ENCODE assay signal across 33 cellular contexts in genomic region chr14:97642631-97643030, GRCh38.
"Had no signal": no experiment of that assay in that cellular context is flagged by ENCODE, and none has a peak within 500 bp of the region (broad histone marks: within the 10 kb centered on the region; RNA-seq: fewer than 3 reads in every experiment).

No MANE protein-coding gene starts in this region.

- H3K79me2 ChIP-seq: hepatocyte, parathyroid adenoma had no signal

- H3K36me3 ChIP-seq: ascending aorta, cardiac muscle cell, colonic mucosa, esophagus squamous epithelium, gastrocnemius medialis, right atrium auricular region, thoracic aorta, vagina had no signal

- H3K9me3 Mint-ChIP-seq: activated naive CD8-positive, alpha-beta T cell treated with anti-CD3 and anti-CD28 coated beads for 36 hours; neural crest cell had no signal

- DNase-seq: activated CD4-positive, alpha-beta T cell treated with anti-CD3 and anti-CD28 coated beads, Interleukin-2, amount 50 U/mL, for 1 hour; activated CD8-positive, alpha-beta memory T cell treated with anti-CD3 and anti-CD28 coated beads, Interleukin-2, amount 10 ng/mL, durations not matched to agents 7 days and 5 days; activated CD8-positive, alpha-beta T cell treated with anti-CD3 and anti-CD28 coated beads, Interleukin-2, amount 10 ng/mL, durations not matched to agents 7 days and 5 days; activated naive CD4-positive, alpha-beta T cell; activated naive CD8-positive, alpha-beta T cell treated with anti-CD3 and anti-CD28 coated beads for 36 hours; activated T-cell treated with anti-CD3 and anti-CD28 coated beads, Interleukin-2, amount 50 U/mL, for 48 hours; cerebellar nuclear complex; colonic mucosa; effector CD8-positive, alpha-beta T cell; esophagus squamous epithelium; left cardiac atrium; mammary epithelial cell; midbrain; naive thymus-derived CD8-positive, alpha-beta T cell; occipital lobe; stimulated activated CD4-positive, alpha-beta T cell treated with anti-CD3 and anti-CD28 coated beads, Interleukin-15, amount 100 ng/mL, for 24 hours; stimulated activated CD4-positive, alpha-beta T cell treated with anti-CD3 and anti-CD28 coated beads, Interleukin-2, amount 100 ng/mL, for 24 hours; stimulated activated naive CD4-positive, alpha-beta T cell treated with Interleukin-2 at 50 U/mL for 16 hours; T-helper 2 cell had no signal

- H3K27ac Mint-ChIP-seq: activated CD8-positive, alpha-beta memory T cell treated with anti-CD3 and anti-CD28 coated beads, Interleukin-2, amount 10 ng/mL, durations not matched to agents 7 days and 5 days; activated CD8-positive, alpha-beta T cell treated with anti-CD3 and anti-CD28 coated beads, Interleukin-2, amount 10 ng/mL, durations not matched to agents 7 days and 5 days; activated naive CD8-positive, alpha-beta T cell treated with anti-CD3 and anti-CD28 coated beads for 36 hours; brain; type B pancreatic cell had no signal

- FAIRE-seq: endometrium, keratinocyte had no signal

- H3K4me2 ChIP-seq: hepatocyte had no signal

- H3K36me3 Mint-ChIP-seq: activated naive CD8-positive, alpha-beta T cell treated with anti-CD3 and anti-CD28 coated beads for 36 hours; brain; type B pancreatic cell had no signal

- ATAC-seq: activated CD8-positive, alpha-beta memory T cell treated with anti-CD3 and anti-CD28 coated beads, Interleukin-2, amount 10 ng/mL, durations not matched to agents 7 days and 5 days; activated CD8-positive, alpha-beta T cell treated with anti-CD3 and anti-CD28 coated beads, Interleukin-2, amount 10 ng/mL, durations not matched to agents 7 days and 5 days; left cardiac atrium had no signal

- H3K27ac ChIP-seq: ascending aorta, cardiac muscle cell, colonic mucosa, epithelial cell of prostate, esophagus squamous epithelium, gastrocnemius medialis, hepatocyte, parathyroid adenoma, right atrium auricular region, thoracic aorta, vagina had no signal

- H3K27me3 Mint-ChIP-seq: activated naive CD8-positive, alpha-beta T cell treated with anti-CD3 and anti-CD28 coated beads for 36 hours; naive thymus-derived CD8-positive, alpha-beta T cell; type B pancreatic cell had no signal

- H2AFZ ChIP-seq: hepatocyte, parathyroid adenoma had no signal

- H3K9ac ChIP-seq: parathyroid adenoma had no signal

- H3K27me3 ChIP-seq: ascending aorta, cardiac muscle cell, colonic mucosa, esophagus squamous epithelium, gastrocnemius medialis, hepatocyte, right atrium auricular region, vagina had no signal

- H3K4me1 ChIP-seq: ascending aorta, colonic mucosa, gastrocnemius medialis, parathyroid adenoma, right atrium auricular region, vagina had no signal

- H3K4me3 ChIP-seq: ascending aorta, cardiac muscle cell, colonic mucosa, esophagus squamous epithelium, gastrocnemius medialis, hepatocyte, right atrium auricular region, thoracic aorta, vagina had no signal

- H3K9me3 ChIP-seq: ascending aorta, colonic mucosa, esophagus squamous epithelium, gastrocnemius medialis, right atrium auricular region, thoracic aorta, vagina had no signal

- H3K4me3 Mint-ChIP-seq: activated CD8-positive, alpha-beta memory T cell treated with anti-CD3 and anti-CD28 coated beads, Interleukin-2, amount 10 ng/mL, durations not matched to agents 7 days and 5 days; activated CD8-positive, alpha-beta T cell treated with anti-CD3 and anti-CD28 coated beads, Interleukin-2, amount 10 ng/mL, durations not matched to agents 7 days and 5 days; brain; neural crest cell; type B pancreatic cell had no signal
